ENCODE assay signal across 7 cellular contexts in genomic region chr10:3091346-3091787, GRCh38. TPM values are rescaled to one million over a fixed set of nuclear protein-coding genes. Genes with fewer than 3 reads are reported as not detected.
A peak's percentile ranks its signal among the peaks of the same experiment; 100 is the strongest.
DNase-seq lines count a peak whose midpoint lies in the region; ATAC-seq, FAIRE-seq and TF ChIP-seq lines count a peak whose summit lies in the region.

No MANE protein-coding gene starts in this region.

- no peak overlapping the region for H2BK15ac ChIP-seq in H9 (ENCODE audit: low read depth, low read length)

- H3K56ac ChIP-seq in H9 (ENCODE audit: insufficient read length, low read depth, low read length): no peak overlapping the region

- H3K4me1 Mint-ChIP-seq in H9 (peaks cover 46 to 51% of the 10 kb centered on the region in 2 experiments), T-helper 17 cell (peaks cover 54% of the 10 kb centered on the region)

- H2AK5ac ChIP-seq in H9 (ENCODE audit: insufficient read length, low read length): no peak overlapping the region

- WGBS in H9 (ENCODE audit: extremely low coverage, insufficient read length, low lambda C conversion rate): no CpG with 5 or more reads among the region's 12 CpGs
- 27 to 64% (median 33%) methylated on average over 12 of the region's 12 CpGs for WGBS in small intestine, 3 donors

- H3K9ac ChIP-seq in H9 (ENCODE audit: extremely low read depth, insufficient read length, low read length): no peak overlapping the region

- peak overlapping the region in 1 of 2 experiments; percentile 58; a peak in 1 of 5 replicates for H3K4me3 Mint-ChIP-seq in H9
- peak overlapping the region; percentile 15 for H3K4me3 Mint-ChIP-seq in T-helper 17 cell

- no peak overlapping the region for H3K23ac ChIP-seq in H9 (ENCODE audit: insufficient read length, low read depth, low read length)

- no peak overlapping the region for H4K8ac ChIP-seq in H9 (replicated peaks; ENCODE audit: insufficient read length, low read depth, low read length)

- no peak overlapping the region for H2BK12ac ChIP-seq in H9 (ENCODE audit: insufficient read length, low read depth, low read length)

- H3K27ac ChIP-seq in H9 (ENCODE audit: insufficient read length, low read depth, low read length) (no peak overlapping the region), small intestine (ENCODE audit: low read depth in 1 of 2, low read length in 1 of 2) (peak overlapping the region in 1 of 2 donors; percentile 38)

- H3K36me3 Mint-ChIP-seq in H9 (ENCODE audit: insufficient read depth in 1 of 3, low read depth in 3 of 3) (peaks cover 11 to 32% (median 25%) of the 10 kb centered on the region in 3 experiments; a peak in 6 of 7 replicates), T-helper 17 cell (ENCODE audit: low read depth) (peaks cover 2% of the 10 kb centered on the region)

- no peak overlapping the region for H2BK20ac ChIP-seq in H9 (ENCODE audit: low read depth, low read length, poor library complexity, severe bottlenecking)

- no peaks in the 10 kb centered on the region for H3K27me3 ChIP-seq in H9 (ENCODE audit: insufficient read depth, low read length)
- H3K27me3 ChIP-seq in small intestine (ENCODE audit: control insufficient read depth in 2 of 2, insufficient read depth in 2 of 2, low read length in 2 of 2): no peaks in the 10 kb centered on the region

- peaks cover 2% of the 10 kb centered on the region for H4K20me1 ChIP-seq in H9 (ENCODE audit: control insufficient read depth, insufficient read depth, insufficient read length)

- peaks cover 5% of the 10 kb centered on the region; the same call in 1 of the 2 replicates for H3K4me1 ChIP-seq in H9 (ENCODE audit: insufficient read depth, low read length)
- H3K4me1 ChIP-seq in small intestine (ENCODE audit: control insufficient read depth in 2 of 2, insufficient read depth in 1 of 2, low read depth in 1 of 2, low read length in 1 of 2): peaks cover 12 to 17% of the 10 kb centered on the region in 2 donors

- H3K27me3 Mint-ChIP-seq in H9 (ENCODE audit: low read depth): no peaks in the 10 kb centered on the region
- no peaks in the 10 kb centered on the region for H3K27me3 Mint-ChIP-seq in T-helper 17 cell

- no peak overlapping the region for H2BK5ac ChIP-seq in H9 (ENCODE audit: insufficient read length, low read length)

- H2AFZ ChIP-seq in H9 (ENCODE audit: low read length): no peak overlapping the region

- H4K5ac ChIP-seq in H9 (ENCODE audit: insufficient read length, low read depth, low read length): no peak overlapping the region

- H3K9me3 ChIP-seq in H9 (ENCODE audit: control insufficient read depth, low read depth, low read length) (no peaks in the 10 kb centered on the region), T-helper 17 cell (ENCODE audit: control insufficient read depth, low read length, poor library complexity, severe bottlenecking) (no peaks in the 10 kb centered on the region), small intestine (ENCODE audit: control insufficient read depth, low read depth) (no peaks in the 10 kb centered on the region)

- TF ChIP-seq CTCF in H9 (conservative IDR thresholded peaks at IDR 0.05) (no peak), epithelial cell of proximal tubule (conservative IDR thresholded peaks at IDR 0.05; ENCODE audit: low read depth, low read length) (no peak)

- peaks cover 17% of the 10 kb centered on the region for H3K79me1 ChIP-seq in H9 (ENCODE audit: insufficient read depth, low read depth, low read length, poor library complexity, severe bottlenecking)

- no peak overlapping the region for H3K18ac ChIP-seq in H9 (ENCODE audit: insufficient read length, low read depth, low read length)

- ATAC-seq in T-helper 17 cell: no peak
- no peak for ATAC-seq in GM18858 (IDR thresholded peaks at IDR 0.05; ENCODE audit: unreplicated experiment)

- no peak overlapping the region for H3K4ac ChIP-seq in H9 (ENCODE audit: low read depth, low read length)

- peak overlapping the region; percentile 13 for H3K4me3 ChIP-seq in epithelial cell of proximal tubule (ENCODE audit: low read depth, low read length)
- H3K4me3 ChIP-seq in small intestine (ENCODE audit: low read depth in 1 of 2, low read length in 2 of 2): no peak overlapping the region

- H3K14ac ChIP-seq in H9 (ENCODE audit: insufficient read depth, low read length): no peak overlapping the region

- H3K23me2 ChIP-seq in H9 (ENCODE audit: insufficient read length, low read depth, low read length, poor library complexity, severe bottlenecking): no peaks in the 10 kb centered on the region

- H3K9me3 Mint-ChIP-seq in H9: no peaks in the 10 kb centered on the region

- no peak overlapping the region for H3K4me2 ChIP-seq in H9 (ENCODE audit: insufficient read depth, insufficient read length, low read length)

- no peak overlapping the region for H2BK120ac ChIP-seq in H9 (ENCODE audit: low read depth, low read length, poor library complexity, severe bottlenecking)

- H4K91ac ChIP-seq in H9 (ENCODE audit: insufficient read length, low read depth, low read length): no peak overlapping the region

- H3T11ph ChIP-seq in H9 (ENCODE audit: low read length): no peak overlapping the region

- DNase-seq in H9 (no peak), T-helper 17 cell (no peak), epithelial cell of proximal tubule (ENCODE audit: low read depth) (peak; percentile 77), small intestine (peak; percentile 68), NCI-H1436 (lab: John Stamatoyannopoulos, UW) (no peak), NOMO-1 treated with dmso at 0.1 percent for 144 hours (lab: John Stamatoyannopoulos, UW; ENCODE audit: unreplicated experiment) (no peak)

- H3K79me2 ChIP-seq in H9 (ENCODE audit: insufficient read depth, low read length): peaks cover 13% of the 10 kb centered on the region; the same call in 1 of the 2 replicates

- H3K27ac Mint-ChIP-seq in H9 (peak overlapping the region; percentile 41 to 88 (median 86); a peak in 4 of 7 replicates), T-helper 17 cell (peak overlapping the region; percentile 87)

- no peak for FAIRE-seq in small intestine (lab: Jason Lieb, UNC)

- H3K36me3 ChIP-seq in small intestine (ENCODE audit: control insufficient read depth in 2 of 2, insufficient read depth in 2 of 2, low read length in 2 of 2): no peaks in the 10 kb centered on the region

RNA-seq across cellular contexts. Expression of gene PFKP, which starts 24.0 kb away (rescaled TPM):
- total RNA-seq in H9 (2021): 145 and 148 TPM in 2 replicates
- total RNA-seq in T-helper 17 cell: 100 to 1,000 TPM in 1 of 2 donors, 10 to 100 TPM in 1; 76.9 to 106 TPM
- 377 and 402 TPM in 2 replicates for total RNA-seq in epithelial cell of proximal tubule
- 100 to 1,000 TPM in 1 of 3 donors, 10 to 100 TPM in 2; 57.1 to 154 (median 90.8) TPM for polyA plus RNA-seq in small intestine

Comparison
In these comparisons a context has a peak if more than half of its experiments do, and no peak if none do; other contexts are left out.
1. DNase-seq: peak in epithelial cell of proximal tubule (single experiment) and small intestine (single experiment); none in H9 (single experiment), T-helper 17 cell (0 of 3), NCI-H1436 (single experiment) and NOMO-1 treated with dmso at 0.1 percent for 144 hours (single experiment).